In the genomic region with DNA sequence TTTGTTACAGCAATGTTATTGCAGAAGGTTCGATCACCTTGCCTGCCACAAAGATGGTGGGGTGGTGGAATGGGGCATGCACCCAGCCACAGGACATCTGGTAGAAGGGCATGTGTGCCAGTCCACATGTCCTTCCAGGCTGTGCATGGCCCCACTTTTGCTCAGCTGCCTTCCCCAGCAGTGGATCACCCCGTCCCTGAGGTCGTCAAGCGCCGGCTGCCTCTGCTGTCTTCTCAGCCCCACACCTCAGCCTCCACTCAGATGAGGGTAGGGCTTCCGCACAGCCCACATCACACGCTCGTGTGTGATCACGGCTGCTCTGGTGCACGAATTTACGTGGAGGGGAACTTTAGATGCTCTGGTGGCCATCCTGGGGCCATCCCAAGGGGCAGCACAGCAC, we compare ENCODE assay signal across 36 cellular contexts.
"Had no signal": no experiment of that assay in that cellular context is flagged by ENCODE, and none has a peak within 500 bp of the region (broad histone marks: within the 10 kb centered on the region; RNA-seq: fewer than 3 reads in every experiment).

No MANE protein-coding gene starts in this region.

- ATAC-seq: activated T-cell treated with anti-CD3 and anti-CD28 coated beads, Interleukin-2, amount 50 U/mL, for 4 hours; K562; PC-3 had no signal

- DNase-seq: activated B cell treated with CpG ODN at 0.5 μM for 24 hours; activated CD4-positive, alpha-beta memory T cell treated with anti-CD3 and anti-CD28 coated beads for 36 hours; activated CD4-positive, alpha-beta T cell treated with anti-CD3 and anti-CD28 coated beads for 4 hours; activated CD4-positive, alpha-beta T cell treated with anti-CD3 and anti-CD28 coated beads, Interleukin-2, amount 50 U/mL, for 1 hour; activated CD4-positive, CD25-positive, alpha-beta regulatory T cell treated with anti-CD3 and anti-CD28 coated beads, Interleukin-2, amount 50 U/mL, for 72 hours; activated CD8-positive, alpha-beta memory T cell treated with anti-CD3 and anti-CD28 coated beads, Interleukin-2, amount 50 U/mL, for 4 hours; activated naive CD4-positive, alpha-beta T cell treated with anti-CD3 and anti-CD28 coated beads, Interleukin-2, amount 10 ng/mL, durations not matched to agents 7 days and 5 days; activated naive CD8-positive, alpha-beta T cell treated with anti-CD3 and anti-CD28 coated beads for 36 hours; activated T-cell treated with anti-CD3 and anti-CD28 coated beads for 4 hours; activated T-cell treated with anti-CD3 and anti-CD28 coated beads, Interleukin-2, amount 50 U/mL, for 4 hours; amniotic stem cell; MM.1S; MV-4-11; NCI-H1092; NCI-H1417; NCI-H146; NCI-H187; NCI-H2029 treated with DMSO at 0.1 percent for 48 hours; NCI-H2107; NCI-H2171; NCI-H510A; NCI-H526; NCI-H748 treated with DMSO at 0.1 percent for 48 hours; NK-92 treated with Interleukin-12 subunit alpha and Interleukin-12 subunit beta, amount 100 ng/mL, for 24 hours; PC-3; Right ventricle myocardium superior; SW 1271; T-helper 1 cell; T-helper 2 cell; T-helper 9 cell had no signal

- H3K4me1 ChIP-seq: ascending aorta, Peyer's patch had no signal

- FAIRE-seq: K562 had no signal

- H3K4me3 ChIP-seq: ascending aorta, cardiac muscle cell, K562, Peyer's patch had no signal

- H3K27me3 ChIP-seq: ascending aorta, Peyer's patch had no signal

- H3K27ac ChIP-seq: ascending aorta, cardiac muscle cell, Peyer's patch, RWPE1, VCaP had no signal

- H3K9me3 ChIP-seq: ascending aorta, Peyer's patch had no signal

- H3K36me3 ChIP-seq: ascending aorta, cardiac muscle cell, Peyer's patch had no signal
